In the genomic region with DNA sequence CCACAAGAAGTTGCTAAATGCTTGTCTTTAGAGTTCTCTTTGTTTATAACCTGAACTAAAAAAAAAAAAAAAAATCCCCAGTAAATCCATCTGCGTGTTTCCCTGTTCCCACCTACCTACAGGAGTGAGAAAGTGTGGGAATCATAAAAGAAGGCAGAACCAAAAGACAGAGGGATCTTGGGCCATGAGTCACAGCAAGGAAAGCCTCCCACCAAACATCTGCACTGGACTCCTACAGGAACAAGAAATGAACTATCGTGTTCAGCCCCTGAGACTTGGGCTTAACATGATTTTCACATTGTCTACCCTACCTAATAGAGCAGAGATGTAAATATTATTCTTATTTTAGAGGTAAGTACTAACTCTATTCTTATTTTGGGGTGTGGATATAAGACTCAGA, we compare ENCODE assay signal across 6 cellular contexts.
"Had no signal": no experiment of that assay in that cellular context is flagged by ENCODE, and none has a peak within 500 bp of the region (broad histone marks: within the 10 kb centered on the region; RNA-seq: fewer than 3 reads in every experiment).

No MANE protein-coding gene starts in this region.

- H3K27ac ChIP-seq: HL-60 had no signal

- ATAC-seq: GM23338, K562 had no signal

- H2AFZ ChIP-seq: GM23338 had no signal

- H3K4me2 ChIP-seq: GM23338 had no signal

- H3K4me3 ChIP-seq: GM23338, K562 had no signal

- DNase-seq: H9, HCEC 1CT, IMR-90 had no signal
